In the genomic region with DNA sequence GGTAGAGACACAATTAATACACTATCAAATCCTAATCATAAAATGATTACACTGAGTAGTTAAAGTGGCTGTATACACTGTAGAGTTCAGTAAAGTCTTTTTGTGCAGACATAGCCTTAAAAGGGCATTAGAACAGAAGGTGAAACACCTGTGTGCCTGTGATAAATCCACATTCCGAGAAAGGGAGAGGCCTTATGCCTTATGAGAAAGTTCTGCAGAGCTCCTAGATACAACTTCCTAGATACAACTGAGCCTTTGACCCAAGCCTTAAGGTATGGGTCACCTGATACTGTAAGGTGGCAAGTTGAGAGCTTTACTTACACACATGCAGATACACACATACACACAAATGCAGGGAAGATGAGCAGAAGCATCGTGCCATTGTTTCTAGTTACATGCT, we compare ENCODE assay signal across 11 cellular contexts.
"Had no signal": no experiment of that assay in that cellular context is flagged by ENCODE, and none has a peak within 500 bp of the region (broad histone marks: within the 10 kb centered on the region; RNA-seq: fewer than 3 reads in every experiment).

No MANE protein-coding gene starts in this region.

- H3K9me3 ChIP-seq: upper lobe of right lung had no signal

- H3K4me3 ChIP-seq: upper lobe of right lung had no signal

- H3K27ac ChIP-seq: upper lobe of right lung had no signal

- DNase-seq: activated effector memory CD4-positive, alpha-beta T cell treated with Interleukin-2 at 50 U/mL for 16 hours; activated T-cell treated with anti-CD3 and anti-CD28 coated beads, Interleukin-2, amount 50 U/mL, for 1 hour; cerebellar nuclear complex; effector CD8-positive, alpha-beta T cell; SIG-M5; stimulated activated CD4-positive, alpha-beta T cell treated with anti-CD3 and anti-CD28 coated beads, Interleukin-12 subunit alpha, Interleukin-12 subunit beta, amount 100 ng/mL, for 4 hours; stimulated activated naive CD4-positive, alpha-beta T cell; SW 1271; upper lobe of right lung had no signal

- H3K4me1 ChIP-seq: upper lobe of right lung had no signal

- ATAC-seq: activated CD4-positive, CD25-positive, alpha-beta regulatory T cell treated with anti-CD3 and anti-CD28 coated beads, Interleukin-2, amount 50 U/mL, for 24 hours; sciatic nerve; upper lobe of right lung had no signal

- H3K36me3 ChIP-seq: upper lobe of right lung had no signal

- H3K27me3 ChIP-seq: upper lobe of right lung had no signal
